In genomic region chr17:33778505-33779398, GRCh38 we compare ENCODE assay signal across 9 cellular contexts.
DNase-seq lines count a peak whose midpoint lies in the region; ATAC-seq, FAIRE-seq and TF ChIP-seq lines count a peak whose summit lies in the region.
"Had no signal": no experiment of that assay in that cellular context is flagged by ENCODE, and none has a peak within 500 bp of the region (broad histone marks: within the 10 kb centered on the region; RNA-seq: fewer than 3 reads in every experiment).

No MANE protein-coding gene starts in this region.

- no peak overlapping the region for H3K27ac ChIP-seq in OCI-LY7 (ENCODE audit: low read depth, low read length, poor library complexity, severe bottlenecking)
- no peak overlapping the region for H3K27ac ChIP-seq in brain microvascular endothelial cell

- POLR2A ChIA-PET in OCI-LY7 (lab: Charles Lee) = no interaction called here

- H2AFZ ChIP-seq in OCI-LY7 (ENCODE audit: low read length) = no peak overlapping the region

- intact Hi-C loops in OCI-LY7 (cut with micrococcal nuclease; ENCODE audit: unreplicated experiment) = loop anchor here (2.0 kb wide), 1 partner anchor 368 kb away; no protein-coding TSS in a partner anchor

- H3K79me2 ChIP-seq in OCI-LY7 (ENCODE audit: insufficient read depth, low read depth, low read length) = no peaks in the 10 kb centered on the region

- H4K20me1 ChIP-seq in OCI-LY7 (ENCODE audit: insufficient read depth, low read length) = no peaks in the 10 kb centered on the region

- H3K36me3 ChIP-seq in OCI-LY7 (ENCODE audit: insufficient read depth, low read length) (no peaks in the 10 kb centered on the region), brain microvascular endothelial cell (replicated peaks) (no peaks in the 10 kb centered on the region)

- peak; percentile 71 for DNase-seq in DMS153 treated with DMSO at 0.1 percent for 48 hours (lab: John Stamatoyannopoulos, UW; ENCODE audit: unreplicated experiment)
- DNase-seq in HFFc6 = peak; percentile 63
- DNase-seq in OCI-LY7 (ENCODE audit: low spot score) = peak; percentile 50
- peak; percentile 44 for DNase-seq in brain microvascular endothelial cell
- DNase-seq in stimulated activated CD4-positive, alpha-beta T cell treated with anti-CD3 and anti-CD28 coated beads, Interleukin-2, amount 100 ng/mL, for 24 hours = peak; percentile 30 to 50
- DNase-seq in NCI-H128 (lab: John Stamatoyannopoulos, UW; ENCODE audit: unreplicated experiment) = no peak

- H3K4me3 ChIP-seq in OCI-LY7 (ENCODE audit: low read depth, low read length, poor library complexity, severe bottlenecking) = no peak overlapping the region
- H3K4me3 ChIP-seq in brain microvascular endothelial cell (ENCODE audit: low read depth, low read length) = no peak overlapping the region

- ATAC-seq in HG03139 (IDR thresholded peaks at IDR 0.05; ENCODE audit: unreplicated experiment) = no peak

- H3K9me3 Mint-ChIP-seq in HFFc6 = peaks cover 8% of the 10 kb centered on the region
- H3K9me3 Mint-ChIP-seq: activated naive CD4-positive, alpha-beta T cell treated with anti-CD3 and anti-CD28 coated beads, Interleukin-2, amount 50 U/mL, for 24 hours had no signal

- H3K4me1 Mint-ChIP-seq in HFFc6 (ENCODE audit: low read depth) = no peaks in the 10 kb centered on the region
- H3K4me1 Mint-ChIP-seq: activated naive CD4-positive, alpha-beta T cell treated with anti-CD3 and anti-CD28 coated beads, Interleukin-2, amount 50 U/mL, for 24 hours had no signal

- H3K9me2 ChIP-seq in OCI-LY7 (ENCODE audit: insufficient read depth, low read length) = no peaks in the 10 kb centered on the region

- peak; percentile 98 for FAIRE-seq in islet of Langerhans (lab: Jason Lieb, UNC)

- no peak overlapping the region for H3K4me2 ChIP-seq in OCI-LY7 (ENCODE audit: low read length)

- H3K27me3 Mint-ChIP-seq in HFFc6 (ENCODE audit: insufficient read depth) = no peaks in the 10 kb centered on the region; the same call in 1 of the 2 replicates

- no peak overlapping the region for H3K27ac Mint-ChIP-seq in HFFc6
- H3K27ac Mint-ChIP-seq: activated naive CD4-positive, alpha-beta T cell treated with anti-CD3 and anti-CD28 coated beads, Interleukin-2, amount 50 U/mL, for 24 hours had no signal

- H3K9me3 ChIP-seq in OCI-LY7 (ENCODE audit: low read length) = no peaks in the 10 kb centered on the region

- H3K27me3 ChIP-seq in brain microvascular endothelial cell (replicated peaks) = no peaks in the 10 kb centered on the region

- BruUV-seq in OCI-LY7 (replicated peaks; lab: Mats Ljungman, UMichigan) = no TSS peak

- in situ Hi-C loops in brain microvascular endothelial cell (cut with HindIII; ENCODE audit: low pct_ligation_motif_present, low sequenced_read_pairs) = no loop called here

- peak; percentile 97 for TF ChIP-seq CTCF in HFFc6 (IDR thresholded peaks at IDR 0.05)
- peak; percentile 97 for TF ChIP-seq CTCF in OCI-LY7 (conservative IDR thresholded peaks at IDR 0.05; ENCODE audit: low read length)
- peak; percentile 82 for TF ChIP-seq CTCF in brain microvascular endothelial cell (IDR thresholded peaks at IDR 0.05; ENCODE audit: low read depth, low read length, missing control alignments)

- CTCF ChIA-PET in OCI-LY7 (lab: Charles Lee; ENCODE audit: unreplicated experiment) = no interaction called here

- H3K4me3 Mint-ChIP-seq in HFFc6 = no peak overlapping the region
- H3K4me3 Mint-ChIP-seq: activated naive CD4-positive, alpha-beta T cell treated with anti-CD3 and anti-CD28 coated beads, Interleukin-2, amount 50 U/mL, for 24 hours had no signal

- H3K36me3 Mint-ChIP-seq in HFFc6 (ENCODE audit: low read depth) = no peaks in the 10 kb centered on the region
- H3K36me3 Mint-ChIP-seq: activated naive CD4-positive, alpha-beta T cell treated with anti-CD3 and anti-CD28 coated beads, Interleukin-2, amount 50 U/mL, for 24 hours had no signal

- no peaks in the 10 kb centered on the region for H3K4me1 ChIP-seq in OCI-LY7 (ENCODE audit: insufficient read depth, low read length, poor library complexity, severe bottlenecking)
